7 cellular contexts compared by ENCODE assay signal in the genomic region with DNA sequence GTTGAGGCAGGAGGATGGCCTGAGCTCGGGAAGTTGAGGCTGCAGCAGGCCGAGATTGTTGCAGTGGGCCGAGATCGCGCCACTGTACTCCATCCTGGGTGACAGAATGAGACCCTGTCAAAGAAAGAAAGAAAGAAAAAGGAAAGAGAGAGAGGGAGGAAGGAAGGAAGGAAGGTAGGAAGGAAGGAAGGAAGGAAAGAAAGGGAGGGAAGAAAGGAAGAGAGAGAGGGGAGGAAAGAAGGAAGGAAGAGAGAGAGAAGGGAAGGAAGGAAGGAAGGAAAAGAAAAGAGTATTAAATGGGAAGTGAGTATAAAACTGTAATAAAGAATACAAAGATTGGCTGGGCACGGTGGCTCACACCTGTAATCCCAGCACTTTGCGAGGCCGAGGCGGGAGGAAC.
"Had no signal": no experiment of that assay in that cellular context is flagged by ENCODE, and none has a peak within 500 bp of the region (broad histone marks: within the 10 kb centered on the region; RNA-seq: fewer than 3 reads in every experiment).

No MANE protein-coding gene starts in this region.

- FAIRE-seq: HepG2, HTR-8/SVneo had no signal

- DNase-seq: IMR-90, KBM-7, KG1 had no signal

- H3K27me3 Mint-ChIP-seq: IgD-negative memory B cell had no signal

- H3K4me3 Mint-ChIP-seq: IgD-negative memory B cell had no signal

- H3K27ac Mint-ChIP-seq: IgD-negative memory B cell had no signal

- H3K27ac ChIP-seq: HL-60 had no signal

- ATAC-seq: HepG2 had no signal

- H3K4me1 Mint-ChIP-seq: IgD-negative memory B cell had no signal

- H3K9me3 Mint-ChIP-seq: IgD-negative memory B cell had no signal
